13 cellular contexts compared by ENCODE assay signal in the genomic region with DNA sequence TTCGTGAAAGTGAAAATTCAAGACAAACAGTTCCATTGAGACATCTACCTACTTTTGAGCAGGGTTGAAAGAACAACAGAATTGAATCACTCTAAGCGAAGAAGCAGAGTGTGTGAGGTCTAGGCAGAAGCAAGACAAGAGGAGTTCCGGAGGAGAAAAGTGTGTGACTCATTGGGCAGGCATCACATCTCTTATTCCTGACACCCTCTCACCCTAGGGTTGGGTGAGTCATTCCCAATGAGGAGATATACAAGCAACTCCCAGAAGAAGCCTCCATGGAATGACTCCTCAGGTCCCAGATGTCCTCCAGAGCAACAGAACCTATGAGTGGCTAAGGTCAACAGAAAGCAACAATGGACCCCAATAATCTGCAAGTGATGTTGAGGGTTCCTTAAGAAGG. TPM values are rescaled to one million over a fixed set of nuclear protein-coding genes. Genes with fewer than 3 reads are reported as not detected.
DNase-seq lines count a peak whose midpoint lies in the region; ATAC-seq, FAIRE-seq and TF ChIP-seq lines count a peak whose summit lies in the region.
"Had no signal": no experiment of that assay in that cellular context is flagged by ENCODE, and none has a peak within 500 bp of the region (broad histone marks: within the 10 kb centered on the region; RNA-seq: fewer than 3 reads in every experiment).

No MANE protein-coding gene starts in this region.

- H3K9ac ChIP-seq in trophoblast cell (ENCODE audit: low read length): no peak overlapping the region

- TF ChIP-seq CTCF in testis (IDR thresholded peaks at IDR 0.05): no peak

- H4K91ac ChIP-seq in trophoblast cell (ENCODE audit: low read depth, low read length): no peak overlapping the region

- no peaks in the 10 kb centered on the region for H3K36me3 ChIP-seq in trophoblast cell (ENCODE audit: control insufficient read depth in 1 of 2, insufficient read depth in 2 of 2, low read length in 2 of 2)
- no peaks in the 10 kb centered on the region for H3K36me3 ChIP-seq in testis (ENCODE audit: low read depth, missing control alignments)
- H3K36me3 ChIP-seq: gastrocnemius medialis, thyroid gland had no signal

- no peak overlapping the region for H3K27ac Mint-ChIP-seq in activated naive CD8-positive, alpha-beta T cell treated with anti-CD3 and anti-CD28 coated beads for 36 hours
- H3K27ac Mint-ChIP-seq: memory B cell had no signal

- TF ChIP-seq POLR2A in testis (IDR thresholded peaks at IDR 0.05): no peak

- no peaks in the 10 kb centered on the region for H3K36me3 Mint-ChIP-seq in activated naive CD8-positive, alpha-beta T cell treated with anti-CD3 and anti-CD28 coated beads for 36 hours
- H3K36me3 Mint-ChIP-seq: memory B cell had no signal

- intact Hi-C loops in testis (cut with DNase I; ENCODE audit: low total_unique reads): no loop called here

- H2BK5ac ChIP-seq in trophoblast cell (ENCODE audit: low read depth, low read length, poor library complexity): no peak overlapping the region

- H3K79me1 ChIP-seq in trophoblast cell (ENCODE audit: low read length): peaks cover 9% of the 10 kb centered on the region

- H3K4me3 Mint-ChIP-seq in activated naive CD8-positive, alpha-beta T cell treated with anti-CD3 and anti-CD28 coated beads for 36 hours: no peak overlapping the region
- H3K4me3 Mint-ChIP-seq: memory B cell had no signal

- no peaks in the 10 kb centered on the region for H3K9me3 Mint-ChIP-seq in activated naive CD8-positive, alpha-beta T cell treated with anti-CD3 and anti-CD28 coated beads for 36 hours
- H3K9me3 Mint-ChIP-seq: memory B cell had no signal

- H3K14ac ChIP-seq in trophoblast cell (ENCODE audit: low read length): no peak overlapping the region

- H3K27me3 ChIP-seq in trophoblast cell (ENCODE audit: insufficient read depth, low read length): no peaks in the 10 kb centered on the region
- H3K27me3 ChIP-seq in testis: no peaks in the 10 kb centered on the region
- H3K27me3 ChIP-seq: gastrocnemius medialis, thyroid gland had no signal

- no peak overlapping the region for H3K4me3 ChIP-seq in trophoblast cell (ENCODE audit: low read depth, low read length)
- no peak overlapping the region for H3K4me3 ChIP-seq in testis
- H3K4me3 ChIP-seq: gastrocnemius medialis, thyroid gland had no signal

- peak; percentile 93 for ATAC-seq in esophagus mucosa
- ATAC-seq: gastrocnemius medialis had no signal

- no peak overlapping the region for H4K12ac ChIP-seq in trophoblast cell (ENCODE audit: low read depth, low read length)

- no peaks in the 10 kb centered on the region for H3K4me1 Mint-ChIP-seq in activated naive CD8-positive, alpha-beta T cell treated with anti-CD3 and anti-CD28 coated beads for 36 hours
- H3K4me1 Mint-ChIP-seq: memory B cell had no signal

- H3K23ac ChIP-seq in trophoblast cell (ENCODE audit: low read length): no peak overlapping the region

- no peak overlapping the region for H2BK120ac ChIP-seq in trophoblast cell (ENCODE audit: insufficient read depth, low read length, poor library complexity)

- FAIRE-seq in RCC 7860 (lab: Jason Lieb, UNC): peak; percentile 90

- H4K8ac ChIP-seq in trophoblast cell (ENCODE audit: low read depth, low read length): no peak overlapping the region

- in situ Hi-C loops in KBM-7 (cut with MboI; ENCODE audit: low pct_unique_long_range_greater_than_20kb, low sequenced_read_pairs): no loop called here

- no peak overlapping the region for H3K4ac ChIP-seq in trophoblast cell (ENCODE audit: low read depth, low read length)

- H2BK12ac ChIP-seq in trophoblast cell (ENCODE audit: low read length): no peak overlapping the region

- no peaks in the 10 kb centered on the region for H3K79me2 ChIP-seq in trophoblast cell (ENCODE audit: control insufficient read depth, insufficient read depth, low read length, poor library complexity)

- H3K18ac ChIP-seq in trophoblast cell (ENCODE audit: low read length): no peak overlapping the region

- H2AK5ac ChIP-seq in trophoblast cell (ENCODE audit: low read length): no peak overlapping the region

- H3K4me1 ChIP-seq in trophoblast cell (ENCODE audit: control insufficient read depth in 1 of 2, insufficient read depth in 2 of 2, low read length in 2 of 2): peaks cover 0 to 3% of the 10 kb centered on the region in 2 experiments
- no peaks in the 10 kb centered on the region for H3K4me1 ChIP-seq in testis
- H3K4me1 ChIP-seq: gastrocnemius medialis, thyroid gland had no signal

- H3K4me2 ChIP-seq in trophoblast cell (ENCODE audit: low read length): no peak overlapping the region

- H3K9me3 ChIP-seq in trophoblast cell (ENCODE audit: insufficient read depth, low read depth, low read length) (no peaks in the 10 kb centered on the region), testis (no peaks in the 10 kb centered on the region)
- H3K9me3 ChIP-seq: gastrocnemius medialis, thyroid gland had no signal

- no peak overlapping the region for H2AFZ ChIP-seq in trophoblast cell (ENCODE audit: insufficient read depth, low read length, poor library complexity)

- H3K27me3 Mint-ChIP-seq in activated naive CD8-positive, alpha-beta T cell treated with anti-CD3 and anti-CD28 coated beads for 36 hours: peaks cover 5% of the 10 kb centered on the region

- no CpG with 5 or more reads among the region's 3 CpGs for WGBS in trophoblast cell (ENCODE audit: extremely low coverage, insufficient coverage, insufficient read length)
- 84 to 85% methylated on average over 3 of the region's 3 CpGs for WGBS in testis, 2 donors

- no peak overlapping the region for H3K27ac ChIP-seq in trophoblast cell (ENCODE audit: low read depth, low read length)
- H3K27ac ChIP-seq in testis: no peak overlapping the region
- H3K27ac ChIP-seq: gastrocnemius medialis, thyroid gland had no signal

- DNase-seq in ELR (ENCODE audit: low read depth): peak; percentile 96
- DNase-seq in RCC 7860 (ENCODE audit: low spot score): peak; percentile 90
- peak; percentile 77 to 88 for DNase-seq in trophoblast cell
- DNase-seq in testis: no peak
- no peak for DNase-seq in activated naive CD8-positive, alpha-beta T cell treated with anti-CD3 and anti-CD28 coated beads for 36 hours
- no peak for DNase-seq in KBM-7
- DNase-seq in nucleus accumbens (lab: John Stamatoyannopoulos, UW): no peak
- DNase-seq: aorta, gastrocnemius medialis, NCI-H187 treated with DMSO at 0.1 percent for 48 hours, thyroid gland had no signal

RNA-seq across cellular contexts. Expression of a gene that starts 59.2 kb away (rescaled TPM):
- total RNA-seq in esophagus mucosa (not detected), testis (under 1 TPM in 1 of 2 donors, not detected in 1; 0.24 TPM)
- 0.01 TPM in 1 of 2 replicates, not detected in the other for polyA plus RNA-seq in trophoblast cell (2013)
- polyA plus RNA-seq in testis (ENCODE audit: insufficient read depth, low read depth, low replicate concordance): 7.1 TPM
- total RNA-seq in activated naive CD8-positive, alpha-beta T cell treated with anti-CD3 and anti-CD28 coated beads for 36 hours: not detected

Comparison
In these comparisons a context has a peak if more than half of its experiments do, and no peak if none do; other contexts are left out.
1. DNase-seq: peak in ELR (single experiment), RCC 7860 (single experiment) and trophoblast cell (2 of 2); none in testis (single experiment), activated naive CD8-positive, alpha-beta T cell treated with anti-CD3 and anti-CD28 coated beads for 36 hours (single experiment), KBM-7 (single experiment) and nucleus accumbens (0 of 56).